1 cellular context compared by ENCODE assay signal in genomic region chr2:24102677-24103076, GRCh38.
TF ChIP-seq lines count a peak whose summit lies in the region.

No MANE protein-coding gene starts in this region.

TF ChIP-seq in SK-N-SH treated with all-trans-retinoic acid at 6 μM for 48 hours, 23 proteins besides CTCF, POLR2A, EP300 and RAD21 (continued from another document):
- TF ChIP-seq TSHZ2 (CRISPR knock-in tag; IDR thresholded peaks at IDR 0.05) (no peak), ISL1 (CRISPR knock-in tag; IDR thresholded peaks at IDR 0.05) (peak; percentile 82), TCF4 (CRISPR knock-in tag; IDR thresholded peaks at IDR 0.05; ENCODE audit: borderline replicate concordance) (peak; percentile 72; the same call in 1 of the 2 replicates), SNAI2 (CRISPR knock-in tag; IDR thresholded peaks at IDR 0.05) (no peak), GLIS3 (CRISPR knock-in tag; IDR thresholded peaks at IDR 0.05) (no peak)
